1 cellular context compared by ENCODE assay signal in the genomic region with DNA sequence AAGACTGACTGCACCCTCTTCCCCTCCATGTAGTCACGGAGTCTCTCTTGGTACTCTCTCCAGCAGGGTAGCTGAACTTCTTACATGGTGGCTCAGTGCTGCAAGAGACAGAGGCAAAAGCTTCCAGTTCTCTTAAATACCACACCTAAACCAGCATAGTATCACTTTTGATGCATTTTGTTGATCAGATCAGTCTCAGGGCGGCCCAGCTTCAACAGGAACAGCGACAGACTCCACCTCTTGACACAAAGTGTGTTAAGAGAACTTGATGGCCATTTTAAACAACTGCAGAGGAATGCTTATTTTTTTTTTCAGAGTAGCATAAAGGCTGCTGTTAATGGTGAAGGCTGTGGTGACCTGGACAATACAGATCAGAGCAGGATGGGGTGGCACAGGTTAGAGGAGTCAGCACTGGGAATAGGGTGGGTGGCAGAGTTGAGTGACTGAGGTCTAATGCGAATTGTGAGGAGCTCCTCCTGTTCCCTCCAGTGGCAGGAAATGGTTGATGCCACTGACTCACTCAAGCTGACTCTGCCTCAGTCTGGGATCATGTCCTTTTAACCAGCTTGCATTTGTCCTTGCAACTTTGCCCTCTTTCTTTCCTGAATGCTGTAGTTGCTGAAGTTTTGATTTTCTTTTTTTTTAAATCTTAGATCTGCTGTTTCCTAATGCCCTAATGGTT.
TF ChIP-seq lines count a peak whose summit lies in the region.

No MANE protein-coding gene starts in this region.

TF ChIP-seq in HepG2, 621 proteins besides CTCF, POLR2A, EP300 and RAD21:
- TF ChIP-seq SMC3 (IDR thresholded peaks at IDR 0.05; ENCODE audit: low read length) (no peak), ZNF354B (CRISPR knock-in tag; IDR thresholded peaks at IDR 0.05) (no peak), ELF3 (CRISPR knock-in tag; IDR thresholded peaks at IDR 0.05) (no peak), ZNF30 (CRISPR knock-in tag; IDR thresholded peaks at IDR 0.05) (no peak), CREB1 (IDR thresholded peaks at IDR 0.05) (no peak), CREB1 (CRISPR knock-in tag; IDR thresholded peaks at IDR 0.05) (no peak), ZNF335 (CRISPR knock-in tag; IDR thresholded peaks at IDR 0.05) (no peak), KDM6A (CRISPR knock-in tag; IDR thresholded peaks at IDR 0.05; ENCODE audit: low read depth) (no peak), ZBTB42 (CRISPR knock-in tag; IDR thresholded peaks at IDR 0.05) (no peak), SIN3A (IDR thresholded peaks at IDR 0.05; ENCODE audit: borderline replicate concordance, low read depth, low read length) (no peak), HDAC1 (CRISPR knock-in tag; IDR thresholded peaks at IDR 0.05) (no peak), ZFP36L2 (CRISPR knock-in tag; IDR thresholded peaks at IDR 0.05) (no peak), ZFX (CRISPR knock-in tag; IDR thresholded peaks at IDR 0.05; ENCODE audit: low read depth) (no peak), ZNF775 (CRISPR knock-in tag; IDR thresholded peaks at IDR 0.05; ENCODE audit: borderline replicate concordance) (no peak), ZKSCAN5 (CRISPR knock-in tag; IDR thresholded peaks at IDR 0.05) (no peak)
- TF ChIP-seq, protein P1, sequence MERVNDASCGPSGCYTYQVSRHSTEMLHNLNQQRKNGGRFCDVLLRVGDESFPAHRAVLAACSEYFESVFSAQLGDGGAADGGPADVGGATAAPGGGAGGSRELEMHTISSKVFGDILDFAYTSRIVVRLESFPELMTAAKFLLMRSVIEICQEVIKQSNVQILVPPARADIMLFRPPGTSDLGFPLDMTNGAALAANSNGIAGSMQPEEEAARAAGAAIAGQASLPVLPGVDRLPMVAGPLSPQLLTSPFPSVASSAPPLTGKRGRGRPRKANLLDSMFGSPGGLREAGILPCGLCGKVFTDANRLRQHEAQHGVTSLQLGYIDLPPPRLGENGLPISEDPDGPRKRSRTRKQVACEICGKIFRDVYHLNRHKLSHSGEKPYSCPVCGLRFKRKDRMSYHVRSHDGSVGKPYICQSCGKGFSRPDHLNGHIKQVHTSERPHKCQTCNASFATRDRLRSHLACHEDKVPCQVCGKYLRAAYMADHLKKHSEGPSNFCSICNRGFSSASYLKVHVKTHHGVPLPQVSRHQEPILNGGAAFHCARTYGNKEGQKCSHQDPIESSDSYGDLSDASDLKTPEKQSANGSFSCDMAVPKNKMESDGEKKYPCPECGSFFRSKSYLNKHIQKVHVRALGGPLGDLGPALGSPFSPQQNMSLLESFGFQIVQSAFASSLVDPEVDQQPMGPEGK (CRISPR knock-in tag; IDR thresholded peaks at IDR 0.05): no peak
- TF ChIP-seq, protein P2, sequence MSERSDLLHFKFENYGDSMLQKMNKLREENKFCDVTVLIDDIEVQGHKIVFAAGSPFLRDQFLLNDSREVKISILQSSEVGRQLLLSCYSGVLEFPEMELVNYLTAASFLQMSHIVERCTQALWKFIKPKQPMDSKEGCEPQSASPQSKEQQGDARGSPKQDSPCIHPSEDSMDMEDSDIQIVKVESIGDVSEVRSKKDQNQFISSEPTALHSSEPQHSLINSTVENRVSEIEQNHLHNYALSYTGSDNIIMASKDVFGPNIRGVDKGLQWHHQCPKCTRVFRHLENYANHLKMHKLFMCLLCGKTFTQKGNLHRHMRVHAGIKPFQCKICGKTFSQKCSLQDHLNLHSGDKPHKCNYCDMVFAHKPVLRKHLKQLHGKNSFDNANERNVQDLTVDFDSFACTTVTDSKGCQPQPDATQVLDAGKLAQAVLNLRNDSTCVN (CRISPR knock-in tag; IDR thresholded peaks at IDR 0.05; ENCODE audit: borderline replicate concordance): no peak
